Comparison of ENCODE assay signal across 23 cellular contexts in the genomic region with DNA sequence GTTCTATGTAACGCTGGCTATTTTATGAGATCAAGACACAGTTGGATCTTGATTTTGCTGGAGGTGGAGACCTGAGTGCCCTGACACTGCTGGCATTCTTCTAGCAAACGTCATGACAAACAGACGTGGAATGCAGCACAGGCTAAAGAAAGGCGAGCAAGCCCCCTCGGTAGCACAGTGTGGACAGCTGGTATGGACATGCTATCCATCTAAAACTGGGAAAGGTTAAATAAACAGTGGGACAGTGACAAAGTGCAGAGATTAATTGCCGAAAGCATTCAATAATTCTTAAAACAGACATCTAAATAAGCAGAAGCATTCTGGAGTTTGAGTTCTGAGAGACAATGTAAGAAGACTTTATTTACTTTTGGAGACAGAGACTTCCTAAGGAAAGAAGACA.
A peak's percentile ranks its signal among the peaks of the same experiment; 100 is the strongest.
DNase-seq lines count a peak whose midpoint lies in the region; ATAC-seq and TF ChIP-seq lines count a peak whose summit lies in the region.
"Had no signal": no experiment of that assay in that cellular context is flagged by ENCODE, and none has a peak within 500 bp of the region (broad histone marks: within the 10 kb centered on the region; RNA-seq: fewer than 3 reads in every experiment).

No MANE protein-coding gene starts in this region.

- no peaks in the 10 kb centered on the region for H3K36me3 Mint-ChIP-seq in chondrocyte (ENCODE audit: low read depth)
- H3K36me3 Mint-ChIP-seq: activated naive CD4-positive, alpha-beta T cell treated with anti-CD3 and anti-CD28 coated beads, Interleukin-2, amount 10 ng/mL, durations not matched to agents 7 days and 5 days had no signal

- H3K4me1 Mint-ChIP-seq in chondrocyte (ENCODE audit: low read depth), result peaks cover 50% of the 10 kb centered on the region
- H3K4me1 Mint-ChIP-seq: activated naive CD4-positive, alpha-beta T cell treated with anti-CD3 and anti-CD28 coated beads, Interleukin-2, amount 10 ng/mL, durations not matched to agents 7 days and 5 days; central memory CD8-positive, alpha-beta T cell; memory B cell had no signal

- peak overlapping the region; percentile 49 for H3K27ac Mint-ChIP-seq in chondrocyte (ENCODE audit: unreplicated experiment)
- H3K27ac Mint-ChIP-seq: activated naive CD4-positive, alpha-beta T cell treated with anti-CD3 and anti-CD28 coated beads, Interleukin-2, amount 10 ng/mL, durations not matched to agents 7 days and 5 days; memory B cell; T-helper 2 cell treated with Interferon-gamma antibody and Interleukin-4, amounts not matched to agents 5 μg/mL and 100 μg/mL, for 36 hours had no signal

- peak; percentile 20 for DNase-seq in 8988T
- DNase-seq in HS-27A (ENCODE audit: low read depth), result peak; percentile 95
- DNase-seq in chondrocyte (ENCODE audit: low spot score), result no peak
- peak; percentile 81 for DNase-seq in myocyte (ENCODE audit: low read depth)
- no peak for DNase-seq in stimulated activated CD4-positive, alpha-beta T cell treated with anti-CD3 and anti-CD28 coated beads, Interleukin-1b, Interleukin-23, amount 100 ng/mL, for 48 hours
- no peak for DNase-seq in Ammon's horn (ENCODE audit: low spot score)
- DNase-seq: activated CD4-positive, alpha-beta T cell treated with anti-CD3 and anti-CD28 coated beads for 1 hour; activated CD8-positive, alpha-beta memory T cell treated with anti-CD3 and anti-CD28 coated beads, Interleukin-2, amount 50 U/mL, for 48 hours; activated naive CD4-positive, alpha-beta T cell treated with anti-CD3 and anti-CD28 coated beads, Interleukin-2, amount 10 ng/mL, durations not matched to agents 7 days and 5 days; Caco-2; GF-D8; KG1; NCI-H1105; NCI-H2171; Right ventricle myocardium superior; stimulated activated CD4-positive, alpha-beta T cell treated with anti-CD3 and anti-CD28 coated beads, Interleukin-4, amount 100 ng/mL, for 24 hours had no signal

- H3K27me3 Mint-ChIP-seq in chondrocyte (ENCODE audit: low read depth), result no peaks in the 10 kb centered on the region
- H3K27me3 Mint-ChIP-seq: activated naive CD4-positive, alpha-beta T cell treated with anti-CD3 and anti-CD28 coated beads, Interleukin-2, amount 10 ng/mL, durations not matched to agents 7 days and 5 days; central memory CD8-positive, alpha-beta T cell; memory B cell had no signal

- no peak overlapping the region for H3K4me3 Mint-ChIP-seq in chondrocyte (ENCODE audit: unreplicated experiment)
- H3K4me3 Mint-ChIP-seq: activated naive CD4-positive, alpha-beta T cell treated with anti-CD3 and anti-CD28 coated beads, Interleukin-2, amount 10 ng/mL, durations not matched to agents 7 days and 5 days; central memory CD8-positive, alpha-beta T cell; memory B cell; T-helper 2 cell treated with Interferon-gamma antibody and Interleukin-4, amounts not matched to agents 5 μg/mL and 100 μg/mL, for 36 hours had no signal

- no peak for TF ChIP-seq CTCF in chondrocyte (IDR thresholded peaks at IDR 0.05)

- peaks cover 2% of the 10 kb centered on the region for H3K9me3 Mint-ChIP-seq in chondrocyte (ENCODE audit: low read depth)
- H3K9me3 Mint-ChIP-seq: activated naive CD4-positive, alpha-beta T cell treated with anti-CD3 and anti-CD28 coated beads, Interleukin-2, amount 10 ng/mL, durations not matched to agents 7 days and 5 days; central memory CD8-positive, alpha-beta T cell; memory B cell; T-helper 2 cell treated with Interferon-gamma antibody and Interleukin-4, amounts not matched to agents 5 μg/mL and 100 μg/mL, for 36 hours had no signal

- no peak for ATAC-seq in GM19324 (IDR thresholded peaks at IDR 0.05; ENCODE audit: low FRiP score, unreplicated experiment)
- ATAC-seq in HG03571 (IDR thresholded peaks at IDR 0.05; ENCODE audit: unreplicated experiment), result no peak
- ATAC-seq: gastroesophageal sphincter, sciatic nerve had no signal

Comparison
In these comparisons a context has a peak if more than half of its experiments do, and no peak if none do; other contexts are left out.
1. DNase-seq: peak in 8988T (single experiment), HS-27A (single experiment) and myocyte (single experiment); none in chondrocyte (single experiment), stimulated activated CD4-positive, alpha-beta T cell treated with anti-CD3 and anti-CD28 coated beads, Interleukin-1b, Interleukin-23, amount 100 ng/mL, for 48 hours (single experiment) and Ammon's horn (single experiment).